ENCODE assay signal across 27 cellular contexts in the genomic region with DNA sequence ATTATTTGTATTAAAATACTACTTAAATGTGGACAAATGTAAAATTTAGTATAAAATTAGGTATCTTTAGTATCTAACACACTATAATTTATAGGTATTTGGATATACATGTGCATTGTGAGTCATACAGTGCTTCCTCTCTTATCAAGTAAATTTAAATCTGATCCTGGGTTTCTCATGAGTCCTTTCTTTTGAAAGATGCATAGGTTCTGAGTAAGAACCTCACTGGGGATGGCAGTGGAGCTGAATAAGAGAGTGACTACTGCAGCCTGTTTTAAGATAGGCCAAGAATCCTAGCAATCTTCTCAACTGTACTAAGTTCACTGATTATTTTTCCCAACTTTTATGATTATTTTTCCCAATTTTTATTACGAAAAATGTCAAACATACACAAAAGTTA. TPM values are rescaled to one million over a fixed set of nuclear protein-coding genes. Genes with fewer than 3 reads are reported as not detected.
DNase-seq lines count a peak whose midpoint lies in the region; FAIRE-seq and TF ChIP-seq lines count a peak whose summit lies in the region.
"Had no signal": no experiment of that assay in that cellular context is flagged by ENCODE, and none has a peak within 500 bp of the region (broad histone marks: within the 10 kb centered on the region; RNA-seq: fewer than 3 reads in every experiment).

No MANE protein-coding gene starts in this region.

- no peak overlapping the region for H3K4me3 Mint-ChIP-seq in HFFc6
- H3K4me3 Mint-ChIP-seq: activated CD4-positive, alpha-beta memory T cell treated with anti-CD3 and anti-CD28 coated beads, Interleukin-2, amount 10 ng/mL, durations not matched to agents 7 days and 5 days; CD4-positive, CD25-positive, alpha-beta regulatory T cell; nephron progenitor cell had no signal

- POLR2A ChIA-PET in AG04450 (lab: Yijun Ruan, JAX): no interaction called here

- H3K9ac ChIP-seq in adipocyte (ENCODE audit: low read length): no peak overlapping the region

- TF ChIP-seq CTCF in AG04450 (IDR thresholded peaks at IDR 0.05; ENCODE audit: low read depth, low read length) (no peak), HFFc6 (IDR thresholded peaks at IDR 0.05) (no peak), fibroblast of the aortic adventitia (IDR thresholded peaks at IDR 0.05; ENCODE audit: insufficient read depth, low read length) (no peak)

- CTCF ChIA-PET in AG04450 (lab: Charles Lee): interaction anchor here (0.7 to 7.9 kb wide), 16 partner anchors 10 to 627 kb away, joined by 3 to 127 read pairs (median 12); a partner anchor contains a TSS

- peaks cover 16% of the 10 kb centered on the region for H3K4me1 Mint-ChIP-seq in HFFc6 (ENCODE audit: low read depth)
- H3K4me1 Mint-ChIP-seq: nephron progenitor cell had no signal

- DNase-seq in AG04450 (ENCODE audit: low read depth, low spot score) (peak; percentile 38), HFFc6 (peak; percentile 77), adipocyte (ENCODE audit: low read depth) (peak; percentile 25), fibroblast of the aortic adventitia (ENCODE audit: low read depth) (peak; percentile 78), urothelium cell line (ENCODE audit: low spot score) (no peak), NCI-H526 treated with DMSO at 0.1 percent for 48 hours (lab: John Stamatoyannopoulos, UW) (no peak), ACHN (no peak), NCI-H2107 (lab: John Stamatoyannopoulos, UW) (no peak)
- DNase-seq: activated CD4-positive, alpha-beta memory T cell treated with anti-CD3 and anti-CD28 coated beads, Interleukin-2, amount 10 ng/mL, durations not matched to agents 7 days and 5 days; activated gamma-delta T cell treated with Interleukin-2 at 50 U/mL for 16 hours; adrenal gland; caudate nucleus; CD4-positive, CD25-positive, alpha-beta regulatory T cell; DMS153; dorsolateral prefrontal cortex; gastrocnemius medialis; hypothalamus; NCI-H1436 treated with DMSO at 0.1 percent for 48 hours; NCI-H774; nephron progenitor cell; posterior cingulate gyrus; SW 1271; upper lobe of right lung had no signal

- peaks cover 9% of the 10 kb centered on the region for H3K36me3 Mint-ChIP-seq in HFFc6 (ENCODE audit: low read depth)
- H3K36me3 Mint-ChIP-seq: CD4-positive, CD25-positive, alpha-beta regulatory T cell had no signal

- H3K27ac Mint-ChIP-seq in HFFc6: peak overlapping the region; percentile 48; the same call in 1 of the 2 replicates
- H3K27ac Mint-ChIP-seq: activated CD4-positive, alpha-beta memory T cell treated with anti-CD3 and anti-CD28 coated beads, Interleukin-2, amount 10 ng/mL, durations not matched to agents 7 days and 5 days; CD4-positive, CD25-positive, alpha-beta regulatory T cell; nephron progenitor cell had no signal

- H3K27ac ChIP-seq in AG04450 (ENCODE audit: low read depth, low read length): no peak overlapping the region
- H3K27ac ChIP-seq: adrenal gland, dorsolateral prefrontal cortex, gastrocnemius medialis, upper lobe of right lung had no signal

- H3K9me3 ChIP-seq in AG04450 (ENCODE audit: control insufficient read depth, insufficient read depth, low read length): no peaks in the 10 kb centered on the region
- H3K9me3 ChIP-seq in adipocyte (ENCODE audit: control insufficient read depth, low read length): no peaks in the 10 kb centered on the region
- H3K9me3 ChIP-seq: adrenal gland, gastrocnemius medialis, upper lobe of right lung had no signal

- H3K36me3 ChIP-seq in adipocyte (ENCODE audit: control insufficient read depth, insufficient read depth, low read length, severe bottlenecking): no peaks in the 10 kb centered on the region
- H3K36me3 ChIP-seq: adrenal gland, gastrocnemius medialis, upper lobe of right lung had no signal

- H3K4me1 ChIP-seq in adipocyte (ENCODE audit: control insufficient read depth, insufficient read depth, low read length): peaks cover 27% of the 10 kb centered on the region

- no peaks in the 10 kb centered on the region for H3K9me3 Mint-ChIP-seq in HFFc6
- H3K9me3 Mint-ChIP-seq: activated CD4-positive, alpha-beta memory T cell treated with anti-CD3 and anti-CD28 coated beads, Interleukin-2, amount 10 ng/mL, durations not matched to agents 7 days and 5 days; nephron progenitor cell had no signal

- FAIRE-seq in urothelium cell line (lab: Jason Lieb, UNC): no peak
- FAIRE-seq: GM12878, keratinocyte had no signal

- no peaks in the 10 kb centered on the region for H3K27me3 Mint-ChIP-seq in HFFc6 (ENCODE audit: insufficient read depth)
- H3K27me3 Mint-ChIP-seq: activated CD4-positive, alpha-beta memory T cell treated with anti-CD3 and anti-CD28 coated beads, Interleukin-2, amount 10 ng/mL, durations not matched to agents 7 days and 5 days; CD4-positive, CD25-positive, alpha-beta regulatory T cell had no signal

- in situ Hi-C loops in ACHN (cut with HindIII; ENCODE audit: low pct_ligation_motif_present, low pct_unique_long_range_greater_than_20kb, low sequenced_read_pairs): loop anchor here (25.0 kb wide), 1 partner anchor 175 kb away; no protein-coding TSS in a partner anchor

- H3K27me3 ChIP-seq in AG04450 (ENCODE audit: control insufficient read depth, insufficient read depth, low read length) (no peaks in the 10 kb centered on the region), adipocyte (replicated peaks; ENCODE audit: control insufficient read depth, insufficient read depth, low read length) (no peaks in the 10 kb centered on the region)
- H3K27me3 ChIP-seq: adrenal gland, dorsolateral prefrontal cortex, gastrocnemius medialis, upper lobe of right lung had no signal

- H3K4me3 ChIP-seq in AG04450 (ENCODE audit: low read depth, low read length) (no peak overlapping the region), adipocyte (ENCODE audit: low read length) (no peak overlapping the region), fibroblast of the aortic adventitia (ENCODE audit: low read depth, low read length) (no peak overlapping the region)
- H3K4me3 ChIP-seq: adrenal gland, dorsolateral prefrontal cortex, gastrocnemius medialis, GM12878, upper lobe of right lung had no signal

RNA-seq across cellular contexts. Expression of a gene that starts 16.2 kb away (rescaled TPM):
- polyA plus RNA-seq in AG04450 (2011; rRNA removed): 10.0 and 16.3 TPM in 2 replicates
- 2.4 and 5.7 TPM in 2 replicates for polyA minus RNA-seq in AG04450 (2011; rRNA and poly(A)+ RNA removed)
- 10 to 100 TPM; 21.6 to 55.3 (median 48.1) TPM for total RNA-seq in HFFc6 (2021; fragmentation: NEBNext Ultra II Directional; extraction: Animal tissue kit (Norgen Biotek cat#: 25700))
- 2.7 and 36.9 TPM in 2 replicates for total RNA-seq in fibroblast of the aortic adventitia (ENCODE audit: low replicate concordance)

RNA-seq across cellular contexts. Expression of a gene that starts 30.4 kb away (rescaled TPM):
- 254 and 275 TPM in 2 replicates for polyA plus RNA-seq in AG04450 (2011; rRNA removed)
- 297 and 309 TPM in 2 replicates for polyA minus RNA-seq in AG04450 (2011; rRNA and poly(A)+ RNA removed)
- total RNA-seq in HFFc6 (2021; fragmentation: NEBNext Ultra II Directional; extraction: Animal tissue kit (Norgen Biotek cat#: 25700)): 100 to 1,000 TPM; 401 to 553 (median 530) TPM
- 381 and 408 TPM in 2 replicates for total RNA-seq in fibroblast of the aortic adventitia (ENCODE audit: low replicate concordance)

RNA-seq across cellular contexts. Expression of a gene that starts 53.9 kb away (rescaled TPM):
- polyA plus RNA-seq in AG04450 (2011; rRNA removed): not detected in 2 replicates
- polyA minus RNA-seq in AG04450 (2011; rRNA and poly(A)+ RNA removed): not detected in 2 replicates
- not detected for total RNA-seq in HFFc6 (2021; fragmentation: NEBNext Ultra II Directional; extraction: Animal tissue kit (Norgen Biotek cat#: 25700))
- not detected in 2 replicates for total RNA-seq in fibroblast of the aortic adventitia (ENCODE audit: low replicate concordance)
- total RNA-seq: A673; activated CD4-positive, alpha-beta memory T cell treated with anti-CD3 and anti-CD28 coated beads, Interleukin-2, amount 10 ng/mL, durations not matched to agents 7 days and 5 days; CD4-positive, CD25-positive, alpha-beta regulatory T cell; GM12878; OCI-LY7 had no signal
- polyA plus RNA-seq: CD4-positive, CD25-positive, alpha-beta regulatory T cell; GM12878; keratinocyte had no signal

Comparison
In these comparisons a context has a peak if more than half of its experiments do, and no peak if none do; other contexts are left out.
1. DNase-seq: peak in AG04450 (single experiment), HFFc6 (single experiment), adipocyte (single experiment) and fibroblast of the aortic adventitia (single experiment); none in urothelium cell line (single experiment), NCI-H526 treated with DMSO at 0.1 percent for 48 hours (single experiment), ACHN (single experiment) and NCI-H2107 (single experiment).